12 cellular contexts compared by ENCODE assay signal in genomic region chr6:36493859-36494258, GRCh38. TPM values are rescaled to one million over a fixed set of nuclear protein-coding genes. Genes with fewer than 3 reads are reported as not detected.
A peak's percentile ranks its signal among the peaks of the same experiment; 100 is the strongest.
DNase-seq lines count a peak whose midpoint lies in the region; ATAC-seq and TF ChIP-seq lines count a peak whose summit lies in the region.
"Had no signal": no experiment of that assay in that cellular context is flagged by ENCODE, and none has a peak within 500 bp of the region (broad histone marks: within the 10 kb centered on the region; RNA-seq: fewer than 3 reads in every experiment).

No MANE protein-coding gene starts in this region.

- peaks cover 44% of the 10 kb centered on the region for H3K4me1 Mint-ChIP-seq in activated T-cell treated with anti-CD3 and anti-CD28 coated beads, Interleukin-2, amount 50 U/mL, for 24 hours (ENCODE audit: low read depth)
- H3K4me1 Mint-ChIP-seq in endothelial cell (ENCODE audit: unreplicated experiment) (peaks cover 6% of the 10 kb centered on the region), progenitor cell of endocrine pancreas (ENCODE audit: low read depth) (peaks cover 9% of the 10 kb centered on the region)

- peak overlapping the region; percentile 76 for H3K27ac Mint-ChIP-seq in activated T-cell treated with anti-CD3 and anti-CD28 coated beads, Interleukin-2, amount 50 U/mL, for 24 hours
- peak overlapping the region; percentile 15 for H3K27ac Mint-ChIP-seq in endothelial cell (ENCODE audit: unreplicated experiment)
- H3K27ac Mint-ChIP-seq in progenitor cell of endocrine pancreas = peak overlapping the region; percentile 1

- ATAC-seq in HG03521 (IDR thresholded peaks at IDR 0.05; ENCODE audit: unreplicated experiment) = no peak
- no peak for ATAC-seq in GM19467 (IDR thresholded peaks at IDR 0.05; ENCODE audit: unreplicated experiment)

- no peaks in the 10 kb centered on the region for H3K9me3 Mint-ChIP-seq in activated T-cell treated with anti-CD3 and anti-CD28 coated beads, Interleukin-2, amount 50 U/mL, for 24 hours
- H3K9me3 Mint-ChIP-seq in endothelial cell (ENCODE audit: unreplicated experiment) (no peaks in the 10 kb centered on the region), progenitor cell of endocrine pancreas (ENCODE audit: low read depth) (no peaks in the 10 kb centered on the region)

- H3K27me3 Mint-ChIP-seq in activated T-cell treated with anti-CD3 and anti-CD28 coated beads, Interleukin-2, amount 50 U/mL, for 24 hours = no peaks in the 10 kb centered on the region
- H3K27me3 Mint-ChIP-seq in endothelial cell (ENCODE audit: unreplicated experiment) = peaks cover 5% of the 10 kb centered on the region
- no peaks in the 10 kb centered on the region for H3K27me3 Mint-ChIP-seq in progenitor cell of endocrine pancreas

- H3K4me3 Mint-ChIP-seq in activated T-cell treated with anti-CD3 and anti-CD28 coated beads, Interleukin-2, amount 50 U/mL, for 24 hours = no peak overlapping the region
- peak overlapping the region; percentile 7 for H3K4me3 Mint-ChIP-seq in endothelial cell (ENCODE audit: unreplicated experiment)
- peak overlapping the region; percentile 1 for H3K4me3 Mint-ChIP-seq in progenitor cell of endocrine pancreas (ENCODE audit: low read depth)

- DNase-seq in activated T-cell treated with anti-CD3 and anti-CD28 coated beads, Interleukin-2, amount 50 U/mL, for 24 hours = no peak
- no peak for DNase-seq in activated T-cell treated with anti-CD3 and anti-CD28 coated beads for 4 hours
- DNase-seq in SIG-M5 treated with dmso at 0.1 percent for 504 hours (lab: John Stamatoyannopoulos, UW; ENCODE audit: unreplicated experiment) = peak; percentile 96
- DNase-seq in endothelial cell (ENCODE audit: low spot score) = no peak
- DNase-seq in progenitor cell of endocrine pancreas (ENCODE audit: low spot score, unreplicated experiment) = no peak
- DNase-seq in NCI-H1417 treated with DMSO at 0.1 percent for 48 hours (lab: John Stamatoyannopoulos, UW) = no peak
- DNase-seq: activated CD4-positive, alpha-beta T cell treated with anti-CD3 and anti-CD28 coated beads, Interleukin-2, amount 50 U/mL, for 48 hours; caudate nucleus; head of caudate nucleus; NCI-H1694 treated with DMSO at 0.1 percent for 48 hours had no signal

- H3K36me3 Mint-ChIP-seq in activated T-cell treated with anti-CD3 and anti-CD28 coated beads, Interleukin-2, amount 50 U/mL, for 24 hours (ENCODE audit: low read depth) = peaks cover 90% of the 10 kb centered on the region
- H3K36me3 Mint-ChIP-seq in endothelial cell (ENCODE audit: low read depth, unreplicated experiment) = peaks cover 47% of the 10 kb centered on the region
- peaks cover 35% of the 10 kb centered on the region for H3K36me3 Mint-ChIP-seq in progenitor cell of endocrine pancreas (ENCODE audit: insufficient read depth)

- no peak for TF ChIP-seq CTCF in endothelial cell (IDR thresholded peaks at IDR 0.05; ENCODE audit: unreplicated experiment)
- no peak for TF ChIP-seq CTCF in progenitor cell of endocrine pancreas (IDR thresholded peaks at IDR 0.05; ENCODE audit: unreplicated experiment)

RNA-seq across cellular contexts. Expression of gene KCTD20, which starts 51.1 kb away (rescaled TPM):
- total RNA-seq in endothelial cell (ENCODE audit: unreplicated experiment) = 43.0 TPM
- total RNA-seq in progenitor cell of endocrine pancreas = 26.3 and 27.0 TPM in 2 replicates

RNA-seq across cellular contexts. Expression of gene PXT1, which starts 51.2 kb away (rescaled TPM):
- not detected for total RNA-seq in endothelial cell (ENCODE audit: unreplicated experiment)
- not detected in 2 replicates for total RNA-seq in progenitor cell of endocrine pancreas

RNA-seq across cellular contexts. Expression of gene STK38, which starts 53.4 kb away (rescaled TPM):
- total RNA-seq in endothelial cell (ENCODE audit: unreplicated experiment) (41.4 TPM), progenitor cell of endocrine pancreas (46.9 and 47.2 TPM in 2 replicates)

Comparison
In these comparisons a context has a peak if more than half of its experiments do, and no peak if none do; other contexts are left out.
1. H3K27ac Mint-ChIP-seq: peak in every context shown above with its lines; median percentile 76 in activated T-cell treated with anti-CD3 and anti-CD28 coated beads, Interleukin-2, amount 50 U/mL, for 24 hours; 15 in endothelial cell; 1 in progenitor cell of endocrine pancreas.